Comparison of ENCODE assay signal across 17 cellular contexts in the genomic region with DNA sequence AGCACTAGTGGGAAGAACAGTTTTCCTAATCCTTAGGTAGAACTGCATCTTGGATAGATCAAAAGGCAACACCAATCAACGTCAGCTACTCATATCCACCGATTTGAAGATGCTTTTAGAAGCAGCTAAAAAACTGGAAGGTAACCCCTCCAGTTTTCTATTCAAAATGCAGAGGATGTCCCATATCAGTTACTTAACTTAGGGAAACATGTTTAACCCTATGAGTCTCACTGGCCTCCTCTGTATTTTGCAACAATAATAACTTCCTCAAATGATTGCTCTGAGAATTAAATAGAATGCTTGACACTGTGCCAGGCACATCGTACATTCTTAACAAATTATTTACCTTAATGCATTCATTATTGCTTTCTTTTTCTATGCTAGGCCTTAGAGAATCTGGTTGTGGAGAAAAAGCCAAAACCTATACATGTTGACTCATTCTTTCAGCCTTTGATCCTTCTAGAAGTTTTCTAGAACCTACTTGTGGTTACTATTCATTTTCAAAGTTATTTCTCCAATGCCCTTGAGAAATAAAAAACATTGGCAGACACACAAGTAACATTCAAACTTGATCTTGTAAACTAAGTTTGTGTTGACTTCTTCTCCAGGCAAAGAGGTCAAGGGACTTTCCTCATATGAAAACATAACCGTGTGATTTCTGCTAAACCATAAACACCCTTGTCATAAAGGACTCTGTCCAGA. TPM values are rescaled to one million over a fixed set of nuclear protein-coding genes. Genes with fewer than 3 reads are reported as not detected.
DNase-seq lines count a peak whose midpoint lies in the region; ATAC-seq and TF ChIP-seq lines count a peak whose summit lies in the region.
"Had no signal": no experiment of that assay in that cellular context is flagged by ENCODE, and none has a peak within 500 bp of the region (broad histone marks: within the 10 kb centered on the region; RNA-seq: fewer than 3 reads in every experiment).

No MANE protein-coding gene starts in this region.

- H3K27me3 ChIP-seq in CD8-positive, alpha-beta T cell (ENCODE audit: insufficient read depth, low read length): no peaks in the 10 kb centered on the region
- H3K27me3 ChIP-seq in spleen (replicated peaks in 1 of 7) (peaks cover 0 to under 1% (median 0%) of the 10 kb centered on the region in 7 donors), trophoblast cell (ENCODE audit: insufficient read depth, low read length) (peaks cover 20% of the 10 kb centered on the region)

- no peaks in the 10 kb centered on the region for H3K79me2 ChIP-seq in trophoblast cell (ENCODE audit: control insufficient read depth, insufficient read depth, low read length, poor library complexity)
- H3K79me2 ChIP-seq: parathyroid adenoma had no signal

- H2AK5ac ChIP-seq in trophoblast cell (ENCODE audit: low read length): no peak overlapping the region

- no peak overlapping the region for H3K4ac ChIP-seq in trophoblast cell (ENCODE audit: low read depth, low read length)

- H2AFZ ChIP-seq in trophoblast cell (ENCODE audit: insufficient read depth, low read length, poor library complexity): no peak overlapping the region
- H2AFZ ChIP-seq: parathyroid adenoma had no signal

- H3K4me3 Mint-ChIP-seq in CD8-positive, alpha-beta T cell: peak overlapping the region; percentile 76
- H3K4me3 Mint-ChIP-seq in activated naive CD8-positive, alpha-beta T cell treated with anti-CD3 and anti-CD28 coated beads for 36 hours: peak overlapping the region; percentile 95
- peak overlapping the region; percentile 74 for H3K4me3 Mint-ChIP-seq in memory B cell
- H3K4me3 Mint-ChIP-seq: H9 had no signal

- no peak for ATAC-seq in CD8-positive, alpha-beta T cell
- ATAC-seq in memory B cell (ENCODE audit: low read depth) (no peak), HG03571 (IDR thresholded peaks at IDR 0.05; ENCODE audit: unreplicated experiment) (no peak)
- ATAC-seq: heart right ventricle, Right ventricle myocardium inferior had no signal

- H2BK12ac ChIP-seq in trophoblast cell (ENCODE audit: low read length): no peak overlapping the region

- no peaks in the 10 kb centered on the region for H3K36me3 ChIP-seq in CD8-positive, alpha-beta T cell (ENCODE audit: insufficient read depth, low read length)
- H3K36me3 ChIP-seq in spleen (no peaks in the 10 kb centered on the region), trophoblast cell (ENCODE audit: control insufficient read depth in 1 of 2, insufficient read depth in 2 of 2, low read length in 2 of 2) (no peaks in the 10 kb centered on the region)
- H3K36me3 ChIP-seq: heart right ventricle had no signal

- no peaks in the 10 kb centered on the region for H3K9me3 ChIP-seq in CD8-positive, alpha-beta T cell (ENCODE audit: low read length)
- H3K9me3 ChIP-seq in spleen (no peaks in the 10 kb centered on the region), trophoblast cell (ENCODE audit: insufficient read depth, low read depth, low read length) (no peaks in the 10 kb centered on the region)
- H3K9me3 ChIP-seq: heart right ventricle had no signal

- intact Hi-C loops in CD8-positive, alpha-beta T cell (cut with DNase I, micrococcal nuclease): loop anchor here in 1 of 2 experiments (1.0 to 2.0 kb wide), 2 partner anchors 7 to 29 kb away; no protein-coding TSS in a partner anchor
- intact Hi-C loops in spleen (cut with DNase I; ENCODE audit: low total_unique reads): no loop called here

- peaks cover 84% of the 10 kb centered on the region for H3K4me1 Mint-ChIP-seq in CD8-positive, alpha-beta T cell (ENCODE audit: low read depth)
- H3K4me1 Mint-ChIP-seq in activated naive CD8-positive, alpha-beta T cell treated with anti-CD3 and anti-CD28 coated beads for 36 hours: peaks cover 70% of the 10 kb centered on the region
- H3K4me1 Mint-ChIP-seq in memory B cell: peaks cover 39% of the 10 kb centered on the region

- H3K9ac ChIP-seq in trophoblast cell (ENCODE audit: low read length): no peak overlapping the region
- H3K9ac ChIP-seq: parathyroid adenoma had no signal

- H4K8ac ChIP-seq in trophoblast cell (ENCODE audit: low read depth, low read length): no peak overlapping the region

- H3K14ac ChIP-seq in trophoblast cell (ENCODE audit: low read length): no peak overlapping the region

- H2BK5ac ChIP-seq in trophoblast cell (ENCODE audit: low read depth, low read length, poor library complexity): no peak overlapping the region

- no peaks in the 10 kb centered on the region for H3K79me1 ChIP-seq in trophoblast cell (ENCODE audit: low read length)

- CTCF ChIA-PET in CD8-positive, alpha-beta T cell (lab: Charles Lee): interaction anchor here (0.6 to 0.7 kb wide), 2 partner anchors 36 to 136 kb away, joined by 3 read pairs; no protein-coding TSS in a partner anchor

- TF ChIP-seq CTCF in CD8-positive, alpha-beta T cell (IDR thresholded peaks at IDR 0.05): no peak
- no peak for TF ChIP-seq CTCF in spleen (IDR thresholded peaks at IDR 0.05 in 8 of 11, conservative IDR thresholded peaks at IDR 0.05 in 3 of 11)

- H4K12ac ChIP-seq in trophoblast cell (ENCODE audit: low read depth, low read length): no peak overlapping the region

- H3K18ac ChIP-seq in trophoblast cell (ENCODE audit: low read length): no peak overlapping the region

- 38 to 61% (median 49%) methylated on average over 4 of the region's 4 CpGs for WGBS in spleen, 5 donors
- WGBS in trophoblast cell (ENCODE audit: extremely low coverage, insufficient coverage, insufficient read length): no CpG with 5 or more reads among the region's 4 CpGs

- no peak for DNase-seq in CD8-positive, alpha-beta T cell
- DNase-seq in M059J (ENCODE audit: low read depth): peak; percentile 50
- DNase-seq in activated naive CD8-positive, alpha-beta T cell treated with anti-CD3 and anti-CD28 coated beads for 36 hours: no peak
- no peak for DNase-seq in memory B cell (ENCODE audit: low spot score in 2 of 2)
- no peak for DNase-seq in spleen
- DNase-seq in cerebellum (ENCODE audit: low spot score): no peak
- DNase-seq in trophoblast cell: no peak
- DNase-seq: activated CD4-positive, CD25-positive, alpha-beta regulatory T cell; Calu3; H9; heart right ventricle; NCI-H1417; NCI-H524; stimulated activated CD4-positive, alpha-beta T cell treated with anti-CD3 and anti-CD28 coated beads, Interleukin-4, amount 100 ng/mL, for 24 hours had no signal

- no peak overlapping the region for H3K4me3 ChIP-seq in CD8-positive, alpha-beta T cell (ENCODE audit: low read depth, low read length)
- H3K4me3 ChIP-seq in spleen (peak overlapping the region in 2 of 8 donors; percentile 8 to 51), trophoblast cell (ENCODE audit: low read depth, low read length) (no peak overlapping the region)

- H3K27ac ChIP-seq in CD8-positive, alpha-beta T cell (ENCODE audit: low read depth, low read length): no peak overlapping the region
- H3K27ac ChIP-seq in spleen (peak overlapping the region in 4 of 8 donors; percentile 30 to 49 (median 40)), trophoblast cell (ENCODE audit: low read depth, low read length) (no peak overlapping the region)
- H3K27ac ChIP-seq: parathyroid adenoma had no signal

- H4K91ac ChIP-seq in trophoblast cell (ENCODE audit: low read depth, low read length): no peak overlapping the region

- H2BK120ac ChIP-seq in trophoblast cell (ENCODE audit: insufficient read depth, low read length, poor library complexity): no peak overlapping the region

- POLR2A ChIA-PET in CD8-positive, alpha-beta T cell (lab: Charles Lee): no interaction called here

- H3K4me1 ChIP-seq in CD8-positive, alpha-beta T cell (ENCODE audit: insufficient read depth, low read length): peaks cover 57% of the 10 kb centered on the region
- H3K4me1 ChIP-seq in spleen (peaks cover 0 to 74% (median 46%) of the 10 kb centered on the region in 6 donors), trophoblast cell (ENCODE audit: control insufficient read depth in 1 of 2, insufficient read depth in 2 of 2, low read length in 2 of 2) (peaks cover 3 to 4% of the 10 kb centered on the region in 2 experiments)
- H3K4me1 ChIP-seq: parathyroid adenoma had no signal

- H3K23ac ChIP-seq in trophoblast cell (ENCODE audit: low read length): no peak overlapping the region

- H3K27ac Mint-ChIP-seq in CD8-positive, alpha-beta T cell: peak overlapping the region; percentile 88
- peak overlapping the region; percentile 98 for H3K27ac Mint-ChIP-seq in activated naive CD8-positive, alpha-beta T cell treated with anti-CD3 and anti-CD28 coated beads for 36 hours
- peak overlapping the region; percentile 93 for H3K27ac Mint-ChIP-seq in memory B cell
- H3K27ac Mint-ChIP-seq: H9 had no signal

- peaks cover 37% of the 10 kb centered on the region for H3K36me3 Mint-ChIP-seq in CD8-positive, alpha-beta T cell
- H3K36me3 Mint-ChIP-seq in activated naive CD8-positive, alpha-beta T cell treated with anti-CD3 and anti-CD28 coated beads for 36 hours: peaks cover 72% of the 10 kb centered on the region
- peaks cover 7% of the 10 kb centered on the region for H3K36me3 Mint-ChIP-seq in memory B cell

- no peak overlapping the region for H3K4me2 ChIP-seq in trophoblast cell (ENCODE audit: low read length)

- H3K9me3 Mint-ChIP-seq in CD8-positive, alpha-beta T cell: no peaks in the 10 kb centered on the region
- H3K9me3 Mint-ChIP-seq in activated naive CD8-positive, alpha-beta T cell treated with anti-CD3 and anti-CD28 coated beads for 36 hours: peaks cover 12% of the 10 kb centered on the region
- no peaks in the 10 kb centered on the region for H3K9me3 Mint-ChIP-seq in memory B cell
- H3K9me3 Mint-ChIP-seq: H9 had no signal

- H3K27me3 Mint-ChIP-seq in CD8-positive, alpha-beta T cell (ENCODE audit: low read depth): no peaks in the 10 kb centered on the region
- H3K27me3 Mint-ChIP-seq in activated naive CD8-positive, alpha-beta T cell treated with anti-CD3 and anti-CD28 coated beads for 36 hours: no peaks in the 10 kb centered on the region
- no peaks in the 10 kb centered on the region for H3K27me3 Mint-ChIP-seq in memory B cell

- no peak for TF ChIP-seq POLR2A in spleen (IDR thresholded peaks at IDR 0.05)

RNA-seq across cellular contexts. Expression of a gene that starts 4.7 kb away (rescaled TPM):
- 100 to 1,000 TPM; 183 to 188 TPM for total RNA-seq in CD8-positive, alpha-beta T cell
- 25.3 and 34.5 TPM in 2 replicates for total RNA-seq in M059J (2014; rRNA removed; shearing (Covaris generic))
- 100 to 1,000 TPM; 154 to 159 TPM for total RNA-seq in activated naive CD8-positive, alpha-beta T cell treated with anti-CD3 and anti-CD28 coated beads for 36 hours
- total RNA-seq in spleen: 100 to 1,000 TPM; 130 to 203 (median 180) TPM
- 10 to 100 TPM; 12.5 to 19.3 (median 18.3) TPM for polyA plus RNA-seq in spleen
- total RNA-seq in cerebellum: 53.0 TPM
- 0.04 and 0.08 TPM in 2 replicates for polyA plus RNA-seq in trophoblast cell (2013)
